In the genomic region with DNA sequence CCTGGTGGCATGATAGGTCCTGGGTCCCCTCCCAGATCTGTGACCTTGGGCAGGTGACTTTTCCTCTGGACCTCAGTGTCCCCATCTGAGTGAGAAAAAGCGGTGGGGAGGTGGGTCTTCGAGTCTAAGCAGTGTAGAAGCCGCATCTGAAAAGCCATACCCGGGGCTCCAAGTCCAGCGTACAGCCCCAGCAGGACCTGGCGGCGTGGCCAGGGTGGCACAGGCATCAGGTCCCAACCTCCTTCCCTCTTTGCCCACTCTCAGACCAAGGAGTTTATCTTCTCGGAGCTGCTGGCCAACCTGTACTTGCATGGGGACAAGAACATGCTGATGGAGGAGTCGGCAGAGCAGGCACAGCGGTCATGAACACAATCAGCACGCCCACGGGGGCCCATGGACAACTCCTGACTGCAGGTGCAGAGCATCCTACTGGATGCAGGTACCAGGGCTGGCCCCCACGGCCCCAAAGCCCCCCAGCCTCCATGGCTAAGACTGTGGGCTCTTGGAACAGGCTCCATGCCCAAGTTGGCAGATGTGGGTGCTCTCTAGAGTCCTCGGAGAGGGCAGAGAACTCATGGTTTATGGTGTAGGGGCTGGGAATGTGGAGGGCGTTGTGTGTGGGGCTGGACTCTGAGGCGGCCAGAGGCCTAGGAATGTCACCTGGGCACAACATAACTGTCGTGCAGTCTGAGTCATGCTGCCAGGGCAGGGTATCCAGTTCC, we compare ENCODE assay signal across 12 cellular contexts. TPM values are rescaled to one million over a fixed set of nuclear protein-coding genes. Genes with fewer than 3 reads are reported as not detected.
"Had no signal": no experiment of that assay in that cellular context is flagged by ENCODE, and none has a peak within 500 bp of the region (broad histone marks: within the 10 kb centered on the region; RNA-seq: fewer than 3 reads in every experiment).

No MANE protein-coding gene starts in this region.

RNA-seq across cellular contexts. Expression of gene GOLGA6A, which starts 18.8 kb away (rescaled TPM):
- total RNA-seq: activated B cell treated with CpG ODN at 0.5 μM for 24 hours; activated CD4-positive, alpha-beta memory T cell treated with anti-CD3 and anti-CD28 coated beads for 36 hours; activated CD4-positive, alpha-beta T cell treated with anti-CD3 and anti-CD28 coated beads, Interleukin-2, amount 10 ng/mL, durations not matched to agents 24 days and 14 days; activated CD8-positive, alpha-beta memory T cell treated with anti-CD3 and anti-CD28 coated beads for 36 hours; activated CD8-positive, alpha-beta T cell treated with anti-CD3 and anti-CD28 coated beads for 36 hours; activated T-cell treated with anti-CD3 and anti-CD28 coated beads, Interleukin-2, amount 50 U/mL, for 4 hours; activated T-helper 1 cell treated with anti-CD3 and anti-CD28 coated beads, Interleukin-12 subunit alpha, Interleukin-12 subunit beta, Interleukin-2, Interleukin-4 antibody, amounts not matched to agents 30 ng/mL and 10 ng/mL and 1 ng/mL, durations not matched to agents 14 hours and 24 hours and 36 hours; adrenal gland; ascending aorta; bronchial epithelial cell; T-helper 2 cell treated with Interferon-gamma antibody and Interleukin-4, amounts not matched to agents 100 ng/mL and 5 ng/mL, for 36 hours had no signal
- polyA plus RNA-seq: cardiac muscle cell had no signal
